16 cellular contexts compared by ENCODE assay signal in genomic region chr2:19068206-19068605, GRCh38.
DNase-seq lines count a peak whose midpoint lies in the region; ATAC-seq lines count a peak whose summit lies in the region.
"Had no signal": no experiment of that assay in that cellular context is flagged by ENCODE, and none has a peak within 500 bp of the region (broad histone marks: within the 10 kb centered on the region; RNA-seq: fewer than 3 reads in every experiment).

No MANE protein-coding gene starts in this region.

- in situ Hi-C loops in G401 (cut with HindIII; ENCODE audit: low sequenced_read_pairs) = no loop called here

- DNase-seq in G401 (ENCODE audit: low spot score) = peak; percentile 90
- DNase-seq in NCI-H82 treated with DMSO at 0.1 percent for 48 hours (lab: John Stamatoyannopoulos, UW; ENCODE audit: unreplicated experiment) = peak; percentile 61
- DNase-seq in cerebellum (ENCODE audit: low spot score) = peak; percentile 75
- DNase-seq in mucosa of gallbladder (ENCODE audit: low spot score) = no peak
- DNase-seq: Caco-2; CD4-positive, CD25-positive, alpha-beta regulatory T cell; CD8-positive, alpha-beta T cell; DMS153; DND-41; GDM1; GM23248; H7; HCEC 1CT had no signal

- no peak for ATAC-seq in HG03039 (IDR thresholded peaks at IDR 0.05; ENCODE audit: unreplicated experiment)
- ATAC-seq in GM21526 (IDR thresholded peaks at IDR 0.05; ENCODE audit: low FRiP score, unreplicated experiment) = no peak
- ATAC-seq: CD8-positive, alpha-beta T cell; GM12878 had no signal
